Comparison of ENCODE assay signal across 18 cellular contexts in genomic region chr14:52007637-52008036, GRCh38. TPM values are rescaled to one million over a fixed set of nuclear protein-coding genes. Genes with fewer than 3 reads are reported as not detected.
A peak's percentile ranks its signal among the peaks of the same experiment; 100 is the strongest.
DNase-seq lines count a peak whose midpoint lies in the region; ATAC-seq and TF ChIP-seq lines count a peak whose summit lies in the region.
"Had no signal": no experiment of that assay in that cellular context is flagged by ENCODE, and none has a peak within 500 bp of the region (broad histone marks: within the 10 kb centered on the region; RNA-seq: fewer than 3 reads in every experiment).

No MANE protein-coding gene starts in this region.

- H3K36me3 ChIP-seq in left ventricle myocardium inferior (peaks cover 88% of the 10 kb centered on the region), right atrium auricular region (peaks cover 83% of the 10 kb centered on the region), right lobe of liver (peaks cover 0 to 58% (median 17%) of the 10 kb centered on the region in 4 donors), thyroid gland (peaks cover 46 to 70% of the 10 kb centered on the region in 2 donors)

- peak overlapping the region; percentile 17 for H3K4me3 Mint-ChIP-seq in endothelial cell (ENCODE audit: unreplicated experiment)
- H3K4me3 Mint-ChIP-seq: CD4-positive, alpha-beta T cell; H9 had no signal

- H3K4me1 ChIP-seq in left ventricle myocardium inferior (peaks cover 94% of the 10 kb centered on the region), right atrium auricular region (peaks cover 0 to 45% of the 10 kb centered on the region in 2 donors), right lobe of liver (peaks cover 0 to 40% (median 12%) of the 10 kb centered on the region in 4 donors), thyroid gland (peaks cover 29 to 31% of the 10 kb centered on the region in 2 donors)

- DNase-seq in left ventricle myocardium inferior (no peak), right atrium auricular region (ENCODE audit: low spot score) (no peak), endothelial cell (ENCODE audit: low spot score) (no peak), right lobe of liver (no peak), thyroid gland (no peak), CD1c-positive myeloid dendritic cell (ENCODE audit: extremely low spot score) (no peak)
- DNase-seq: 8988T; BE2C; C1 segment of cervical spinal cord; CD4-positive, alpha-beta T cell; GDM1; GOT3; H9 had no signal

- H3K9me3 ChIP-seq in left ventricle myocardium inferior (replicated peaks) (no peaks in the 10 kb centered on the region), right atrium auricular region (no peaks in the 10 kb centered on the region), right lobe of liver (no peaks in the 10 kb centered on the region), thyroid gland (no peaks in the 10 kb centered on the region)
- H3K9me3 ChIP-seq: BE2C, Caco-2 had no signal

- TF ChIP-seq CTCF in left ventricle myocardium inferior (IDR thresholded peaks at IDR 0.05; ENCODE audit: borderline replicate concordance) (no peak), right atrium auricular region (IDR thresholded peaks at IDR 0.05) (no peak), endothelial cell (IDR thresholded peaks at IDR 0.05; ENCODE audit: unreplicated experiment) (no peak), right lobe of liver (IDR thresholded peaks at IDR 0.05) (peak in 1 of 4 donors; percentile 23), thyroid gland (IDR thresholded peaks at IDR 0.05) (no peak)

- ATAC-seq in right lobe of liver (peak; percentile 77 to 91 (median 84)), HG03039 (IDR thresholded peaks at IDR 0.05; ENCODE audit: unreplicated experiment) (no peak), HG02588 (IDR thresholded peaks at IDR 0.05; ENCODE audit: unreplicated experiment) (no peak)

- H3K27ac Mint-ChIP-seq in endothelial cell (ENCODE audit: unreplicated experiment): no peak overlapping the region
- H3K27ac Mint-ChIP-seq: CD4-positive, alpha-beta T cell had no signal

- peaks cover 9% of the 10 kb centered on the region for H3K4me1 Mint-ChIP-seq in endothelial cell (ENCODE audit: unreplicated experiment)

- peaks cover 32% of the 10 kb centered on the region for H3K36me3 Mint-ChIP-seq in endothelial cell (ENCODE audit: low read depth, unreplicated experiment)

- H3K27me3 ChIP-seq in left ventricle myocardium inferior (ENCODE audit: low read depth): no peaks in the 10 kb centered on the region
- no peaks in the 10 kb centered on the region for H3K27me3 ChIP-seq in right atrium auricular region
- no peaks in the 10 kb centered on the region for H3K27me3 ChIP-seq in right lobe of liver
- no peaks in the 10 kb centered on the region for H3K27me3 ChIP-seq in thyroid gland
- H3K27me3 ChIP-seq: BE2C had no signal

- no peaks in the 10 kb centered on the region for H3K27me3 Mint-ChIP-seq in endothelial cell (ENCODE audit: unreplicated experiment)
- H3K27me3 Mint-ChIP-seq: CD4-positive, alpha-beta T cell had no signal

- intact Hi-C loops in left ventricle myocardium inferior (cut with micrococcal nuclease) (no loop called here), right lobe of liver (cut with DNase I) (no loop called here), thyroid gland (cut with DNase I) (no loop called here)

- no peak overlapping the region for H3K4me3 ChIP-seq in left ventricle myocardium inferior
- H3K4me3 ChIP-seq in right atrium auricular region: no peak overlapping the region
- no peak overlapping the region for H3K4me3 ChIP-seq in right lobe of liver
- no peak overlapping the region for H3K4me3 ChIP-seq in thyroid gland (replicated peaks in 1 of 3)

- TF ChIP-seq POLR2A in right lobe of liver (IDR thresholded peaks at IDR 0.05) (no peak), thyroid gland (IDR thresholded peaks at IDR 0.05) (no peak)

- H3K9me3 Mint-ChIP-seq in endothelial cell (ENCODE audit: unreplicated experiment): no peaks in the 10 kb centered on the region
- H3K9me3 Mint-ChIP-seq: CD4-positive, alpha-beta T cell; H9 had no signal

- 45% methylated on average over 1 of the region's 1 CpG for WGBS in right lobe of liver (ENCODE audit: insufficient coverage, low coverage, low lambda C conversion rate, missing lambda C conversion rate)
- WGBS in thyroid gland, 2 donors: 80 to 90% methylated on average over 1 of the region's 1 CpG

- H3K27ac ChIP-seq in left ventricle myocardium inferior (replicated peaks) (peak overlapping the region; percentile 89), right atrium auricular region (no peak overlapping the region), right lobe of liver (peak overlapping the region in 1 of 3 donors; percentile 1), thyroid gland (peak overlapping the region in 2 of 3 donors; percentile 3 to 49)
- H3K27ac ChIP-seq: HL-60, KMS-11 had no signal

RNA-seq across cellular contexts. Expression of gene RTRAF, which starts 18.3 kb away (rescaled TPM):
- total RNA-seq in left ventricle myocardium inferior (237 TPM), right atrium auricular region (10 to 100 TPM; 75.4 to 80.7 TPM), endothelial cell (ENCODE audit: unreplicated experiment) (260 TPM), right lobe of liver (10 to 100 TPM; 35.1 to 73.0 (median 55.4) TPM), thyroid gland (10 to 100 TPM; 42.9 to 84.2 (median 51.6) TPM)

Comparison
In these comparisons a context has a peak if more than half of its experiments do, and no peak if none do; other contexts are left out.
1. H3K27ac ChIP-seq: peak in left ventricle myocardium inferior (single experiment) and thyroid gland (2 of 3); none in right atrium auricular region (0 of 2).
2. ATAC-seq: peak in right lobe of liver (4 of 4); none in HG03039 (single experiment) and HG02588 (single experiment).